Comparison of ENCODE assay signal across 17 cellular contexts in genomic region chr4:94571720-94572119, GRCh38.
"Had no signal": no experiment of that assay in that cellular context is flagged by ENCODE, and none has a peak within 500 bp of the region (broad histone marks: within the 10 kb centered on the region; RNA-seq: fewer than 3 reads in every experiment).

No MANE protein-coding gene starts in this region.

- H3K4me3 ChIP-seq: ascending aorta, esophagus squamous epithelium, gastroesophageal sphincter, right atrium auricular region, thyroid gland, upper lobe of right lung had no signal

- ATAC-seq: activated CD8-positive, alpha-beta T cell treated with anti-CD3 and anti-CD28 coated beads, Interleukin-2, amount 10 ng/mL, durations not matched to agents 7 days and 5 days; gastroesophageal sphincter; stimulated activated naive CD8-positive, alpha-beta T cell treated with anti-CD3 and anti-CD28 coated beads, Interleukin-15, Interleukin-2, amounts not matched to agents 100 U/mL and 50 U/mL, for 24 hours; upper lobe of right lung had no signal

- H3K27ac ChIP-seq: brain microvascular endothelial cell, esophagus squamous epithelium, gastroesophageal sphincter, right atrium auricular region, thyroid gland, upper lobe of right lung had no signal

- FAIRE-seq: islet of Langerhans had no signal

- H3K27me3 ChIP-seq: ascending aorta, brain microvascular endothelial cell, esophagus squamous epithelium, gastroesophageal sphincter, right atrium auricular region, thyroid gland, upper lobe of right lung had no signal

- H3K9me3 ChIP-seq: ascending aorta, esophagus squamous epithelium, gastroesophageal sphincter, right atrium auricular region, thyroid gland, upper lobe of right lung had no signal

- DNase-seq: activated CD4-positive, alpha-beta T cell treated with anti-CD3 and anti-CD28 coated beads for 1 hour; activated CD4-positive, alpha-beta T cell treated with anti-CD3 and anti-CD28 coated beads, Interleukin-2, amount 50 U/mL, for 1 hour; activated CD8-positive, alpha-beta T cell treated with anti-CD3 and anti-CD28 coated beads, Interleukin-2, amount 10 ng/mL, durations not matched to agents 7 days and 5 days; activated gamma-delta T cell; brain microvascular endothelial cell; central memory CD4-positive, alpha-beta T cell; esophagus squamous epithelium; occipital lobe; stimulated activated CD4-positive, alpha-beta T cell treated with anti-CD3 and anti-CD28 coated beads, Interleukin-4, amount 100 ng/mL, for 24 hours; stimulated activated naive CD8-positive, alpha-beta T cell treated with anti-CD3 and anti-CD28 coated beads, Interleukin-15, Interleukin-2, amounts not matched to agents 100 U/mL and 50 U/mL, for 24 hours; T-helper 9 cell; thyroid gland; upper lobe of right lung had no signal

- H3K36me3 ChIP-seq: thyroid gland, upper lobe of right lung had no signal

- H3K4me1 ChIP-seq: thyroid gland had no signal
